1 cellular context compared by ENCODE assay signal in genomic region chr1:229990326-229990725, GRCh38.
TF ChIP-seq lines count a peak whose summit lies in the region.

No MANE protein-coding gene starts in this region.

TF ChIP-seq in GM23338, 12 proteins besides CTCF, POLR2A, EP300 and RAD21 (continued from another document):
- TF ChIP-seq EZH2 (IDR thresholded peaks at IDR 0.05; ENCODE audit: low read depth, unreplicated experiment) (no peak), NANOG (IDR thresholded peaks at IDR 0.05; ENCODE audit: borderline replicate concordance) (no peak), ETS1 (IDR thresholded peaks at IDR 0.05) (no peak), ZNF114 (CRISPR knock-in tag; IDR thresholded peaks at IDR 0.05) (no peak), ZNF331 (CRISPR knock-in tag; IDR thresholded peaks at IDR 0.05; ENCODE audit: low read depth) (no peak), STAT1 (IDR thresholded peaks at IDR 0.05; ENCODE audit: unreplicated experiment) (no peak), JUNB (IDR thresholded peaks at IDR 0.05; ENCODE audit: unreplicated experiment) (no peak), POLR2AphosphoS5 (IDR thresholded peaks at IDR 0.05; ENCODE audit: low read depth) (no peak), ZNF462 (CRISPR knock-in tag; IDR thresholded peaks at IDR 0.05) (no peak)
